Comparison of ENCODE assay signal across 1 cellular context in the genomic region with DNA sequence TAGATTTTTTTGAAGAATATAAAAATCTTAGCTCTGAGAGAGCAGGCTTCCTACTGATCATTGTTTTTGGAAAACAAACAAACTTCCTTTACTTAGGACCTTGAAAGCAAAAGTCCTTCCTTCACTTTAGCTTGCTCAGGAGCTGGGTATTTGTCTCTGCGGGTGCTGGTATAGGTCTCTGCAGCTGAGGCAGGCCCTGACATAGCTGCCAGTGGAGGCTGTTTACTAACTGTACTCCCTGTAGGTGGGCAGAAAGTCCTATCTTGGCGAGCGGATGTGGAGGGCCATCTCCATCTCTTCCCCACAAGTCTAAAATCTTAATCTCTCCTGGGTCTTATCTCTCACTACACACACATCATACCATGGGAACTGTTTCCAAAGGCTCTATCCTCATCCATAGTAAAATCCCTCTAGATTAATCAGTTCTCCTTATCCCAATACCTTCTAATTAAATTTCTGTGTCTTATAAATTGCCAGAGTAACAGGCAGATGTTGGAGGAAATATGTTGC.
TF ChIP-seq lines count a peak whose summit lies in the region.

No MANE protein-coding gene starts in this region.

TF ChIP-seq in H1, 55 proteins besides CTCF, POLR2A, EP300 and RAD21:
- TF ChIP-seq CBX5 (IDR thresholded peaks at IDR 0.05; ENCODE audit: low read depth, low read length), result no peak
- no peak for TF ChIP-seq HDAC2 (IDR thresholded peaks at IDR 0.05; ENCODE audit: borderline replicate concordance in 1 of 2, low read depth in 2 of 2, low read length in 2 of 2)
- no peak for TF ChIP-seq KDM1A (IDR thresholded peaks at IDR 0.05; ENCODE audit: borderline replicate concordance, low read length)
- TF ChIP-seq RBBP5 (IDR thresholded peaks at IDR 0.05; ENCODE audit: borderline replicate concordance, low read depth, low read length), result no peak
- TF ChIP-seq ZNF274 (IDR thresholded peaks at IDR 0.05; ENCODE audit: borderline replicate concordance, extremely low read depth, low read length), result no peak
- no peak for TF ChIP-seq SIRT6 (IDR thresholded peaks at IDR 0.05; ENCODE audit: low read length)
- TF ChIP-seq JUN (IDR thresholded peaks at IDR 0.05; ENCODE audit: low read depth, low read length), result no peak
- no peak for TF ChIP-seq TBP (IDR thresholded peaks at IDR 0.05; ENCODE audit: low read depth, low read length)
TF ChIP-seq in H1: peak in this region for 0.
